ENCODE assay signal across 12 cellular contexts in the genomic region with DNA sequence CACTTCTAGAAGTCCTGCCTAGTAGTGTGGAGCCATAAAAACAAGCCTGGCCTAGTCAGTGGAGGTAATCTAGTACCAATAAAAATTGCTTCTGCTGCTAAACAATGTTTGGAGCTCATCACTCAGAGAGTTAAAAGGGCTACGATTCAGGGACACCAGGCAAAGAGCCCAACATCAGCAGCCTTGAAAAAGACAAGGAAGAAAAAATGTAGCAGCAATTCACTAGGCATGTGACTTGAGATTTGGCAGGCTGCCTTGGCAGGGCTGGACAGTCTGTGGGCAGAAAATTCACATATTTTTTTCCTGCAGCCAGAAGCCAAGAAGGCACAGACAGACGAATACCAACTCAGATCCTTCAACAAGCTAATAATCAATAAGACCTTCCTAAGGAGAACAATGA. TPM values are rescaled to one million over a fixed set of nuclear protein-coding genes. Genes with fewer than 3 reads are reported as not detected.
A peak's percentile ranks its signal among the peaks of the same experiment; 100 is the strongest.
DNase-seq lines count a peak whose midpoint lies in the region; ATAC-seq and TF ChIP-seq lines count a peak whose summit lies in the region.
"Had no signal": no experiment of that assay in that cellular context is flagged by ENCODE, and none has a peak within 500 bp of the region (broad histone marks: within the 10 kb centered on the region; RNA-seq: fewer than 3 reads in every experiment).

No MANE protein-coding gene starts in this region.

- TF ChIP-seq POLR2A in prostate gland (IDR thresholded peaks at IDR 0.05), result no peak

- no peaks in the 10 kb centered on the region for H3K4me1 ChIP-seq in prostate gland (replicated peaks)

- no peak for TF ChIP-seq CTCF in prostate gland (IDR thresholded peaks at IDR 0.05)

- H3K27me3 ChIP-seq in prostate gland (replicated peaks; ENCODE audit: insufficient read depth), result no peaks in the 10 kb centered on the region

- DNase-seq in DMS 273 (lab: John Stamatoyannopoulos, UW; ENCODE audit: unreplicated experiment), result peak; percentile 88
- DNase-seq in amniotic epithelial cell (ENCODE audit: low read depth), result peak; percentile 10
- DNase-seq in head of caudate nucleus, result peak; percentile 60 to 98 (median 88)
- peak; percentile 50 for DNase-seq in prostate gland (ENCODE audit: low spot score)
- no peak for DNase-seq in stimulated activated naive CD8-positive, alpha-beta T cell treated with anti-CD3 and anti-CD28 coated beads, Interleukin-15, Interleukin-2, amounts not matched to agents 100 U/mL and 50 U/mL, for 24 hours
- DNase-seq in SW 1271 (lab: John Stamatoyannopoulos, UW), result no peak
- DNase-seq in NCI-H2081 (lab: John Stamatoyannopoulos, UW), result no peak
- no peak for DNase-seq in activated CD4-positive, alpha-beta T cell treated with anti-CD3 and anti-CD28 coated beads for 4 hours
- DNase-seq: effector memory CD8-positive, alpha-beta T cell; NCI-H510A treated with DMSO at 0.1 percent for 48 hours had no signal

- H3K27ac ChIP-seq in prostate gland, result no peak overlapping the region

- H3K9me3 ChIP-seq in prostate gland, result no peaks in the 10 kb centered on the region

- no peaks in the 10 kb centered on the region for H3K36me3 ChIP-seq in prostate gland

- intact Hi-C loops in head of caudate nucleus (cut with DNase I) (loop anchor here (5.0 kb wide), 1 partner anchor 105 kb away; no protein-coding TSS in a partner anchor), prostate gland (cut with DNase I) (no loop called here)

- WGBS in prostate gland, result 5% methylated on average over 2 of the region's 2 CpGs

- H3K4me3 ChIP-seq in prostate gland, result no peak overlapping the region

- no peak for ATAC-seq in stimulated activated naive CD8-positive, alpha-beta T cell treated with anti-CD3 and anti-CD28 coated beads, Interleukin-15, Interleukin-2, amounts not matched to agents 100 U/mL and 50 U/mL, for 24 hours
- ATAC-seq: effector memory CD8-positive, alpha-beta T cell had no signal

RNA-seq across cellular contexts. Expression of gene IGSF11, which starts 47.2 kb away (rescaled TPM):
- total RNA-seq in prostate gland, result 10 to 100 TPM in 1 of 2 donors, under 1 TPM in 1; 0.46 to 30.9 TPM
- total RNA-seq: HT-29, mesenteric fat pad had no signal

Comparison
In these comparisons a context has a peak if more than half of its experiments do, and no peak if none do; other contexts are left out.
1. DNase-seq: peak in DMS 273 (single experiment), amniotic epithelial cell (single experiment), head of caudate nucleus (42 of 42) and prostate gland (single experiment); none in stimulated activated naive CD8-positive, alpha-beta T cell treated with anti-CD3 and anti-CD28 coated beads, Interleukin-15, Interleukin-2, amounts not matched to agents 100 U/mL and 50 U/mL, for 24 hours (single experiment), SW 1271 (0 of 2), NCI-H2081 (0 of 2) and activated CD4-positive, alpha-beta T cell treated with anti-CD3 and anti-CD28 coated beads for 4 hours (0 of 2).